Comparison of ENCODE assay signal across 8 cellular contexts in the genomic region with DNA sequence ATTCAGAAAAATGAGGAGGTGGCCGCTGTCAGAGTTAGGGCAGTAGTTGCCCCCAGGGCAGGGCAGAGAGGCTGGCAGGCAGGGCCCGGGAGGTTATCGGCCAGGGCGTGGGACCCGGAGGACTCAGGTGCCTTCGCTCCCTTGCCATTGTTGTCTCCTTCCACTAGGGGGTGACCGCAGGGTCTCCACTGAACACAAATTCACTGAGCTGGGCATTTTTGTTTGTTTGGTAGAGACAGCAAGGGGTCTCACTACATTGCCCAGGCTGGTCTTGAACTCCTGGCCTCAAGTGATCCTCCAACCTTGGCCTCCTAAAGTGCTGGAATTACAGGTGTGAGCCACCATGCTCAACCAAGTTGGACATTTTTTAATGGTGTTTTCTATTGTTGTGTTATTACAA. TPM values are rescaled to one million over a fixed set of nuclear protein-coding genes. Genes with fewer than 3 reads are reported as not detected.
DNase-seq lines count a peak whose midpoint lies in the region; ATAC-seq and TF ChIP-seq lines count a peak whose summit lies in the region.

No MANE protein-coding gene starts in this region.

- no peak for DNase-seq in AG10803 (ENCODE audit: low read depth)
- DNase-seq in SK-N-DZ (ENCODE audit: low spot score) = peak; percentile 22
- peak; percentile 25 for DNase-seq in iPS DF 4.7 (ENCODE audit: extremely low read depth, low spot score)
- no peak for DNase-seq in activated T-helper 1 cell treated with anti-CD3 and anti-CD28 coated beads, Interleukin-12 subunit alpha, Interleukin-12 subunit beta, Interleukin-2, Interleukin-4 antibody, amounts not matched to agents 30 ng/mL and 10 ng/mL and 1 ng/mL, durations not matched to agents 14 hours and 24 hours and 36 hours (ENCODE audit: low spot score)

- H3K4me3 ChIP-seq in AG10803 (ENCODE audit: low read length) (no peak overlapping the region), GM12875 (ENCODE audit: low read depth, low read length) (no peak overlapping the region)

- intact Hi-C loops in activated T-helper 1 cell treated with anti-CD3 and anti-CD28 coated beads, Interleukin-12 subunit alpha, Interleukin-12 subunit beta, Interleukin-2, Interleukin-4 antibody, amounts not matched to agents 30 ng/mL and 10 ng/mL and 1 ng/mL, durations not matched to agents 14 hours and 24 hours and 36 hours (cut with micrococcal nuclease) = no loop called here

- H3K4me3 Mint-ChIP-seq in activated T-helper 1 cell treated with anti-CD3 and anti-CD28 coated beads, Interleukin-12 subunit alpha, Interleukin-12 subunit beta, Interleukin-2, Interleukin-4 antibody, amounts not matched to agents 30 ng/mL and 10 ng/mL and 1 ng/mL, durations not matched to agents 14 hours and 24 hours and 36 hours = no peak overlapping the region

- peaks cover 12% of the 10 kb centered on the region for H3K4me1 Mint-ChIP-seq in activated T-helper 1 cell treated with anti-CD3 and anti-CD28 coated beads, Interleukin-12 subunit alpha, Interleukin-12 subunit beta, Interleukin-2, Interleukin-4 antibody, amounts not matched to agents 30 ng/mL and 10 ng/mL and 1 ng/mL, durations not matched to agents 14 hours and 24 hours and 36 hours (ENCODE audit: low read depth)

- TF ChIP-seq CTCF in AG10803 (conservative IDR thresholded peaks at IDR 0.05; ENCODE audit: low read length) (peak; percentile 44), GM12875 (IDR thresholded peaks at IDR 0.05; ENCODE audit: borderline replicate concordance, insufficient read depth, low read depth, low read length) (peak; percentile 61)

- H3K9me3 Mint-ChIP-seq in activated T-helper 1 cell treated with anti-CD3 and anti-CD28 coated beads, Interleukin-12 subunit alpha, Interleukin-12 subunit beta, Interleukin-2, Interleukin-4 antibody, amounts not matched to agents 30 ng/mL and 10 ng/mL and 1 ng/mL, durations not matched to agents 14 hours and 24 hours and 36 hours = no peaks in the 10 kb centered on the region

- no peak for ATAC-seq in GM21367 (IDR thresholded peaks at IDR 0.05; ENCODE audit: unreplicated experiment)
- ATAC-seq in GM21447 (IDR thresholded peaks at IDR 0.05; ENCODE audit: unreplicated experiment) = no peak
- ATAC-seq in GM18867 (IDR thresholded peaks at IDR 0.05; ENCODE audit: unreplicated experiment) = no peak

- H3K36me3 Mint-ChIP-seq in activated T-helper 1 cell treated with anti-CD3 and anti-CD28 coated beads, Interleukin-12 subunit alpha, Interleukin-12 subunit beta, Interleukin-2, Interleukin-4 antibody, amounts not matched to agents 30 ng/mL and 10 ng/mL and 1 ng/mL, durations not matched to agents 14 hours and 24 hours and 36 hours (ENCODE audit: low read depth) = peaks cover 52% of the 10 kb centered on the region

- H3K27ac Mint-ChIP-seq in activated T-helper 1 cell treated with anti-CD3 and anti-CD28 coated beads, Interleukin-12 subunit alpha, Interleukin-12 subunit beta, Interleukin-2, Interleukin-4 antibody, amounts not matched to agents 30 ng/mL and 10 ng/mL and 1 ng/mL, durations not matched to agents 14 hours and 24 hours and 36 hours = no peak overlapping the region

- H3K27me3 Mint-ChIP-seq in activated T-helper 1 cell treated with anti-CD3 and anti-CD28 coated beads, Interleukin-12 subunit alpha, Interleukin-12 subunit beta, Interleukin-2, Interleukin-4 antibody, amounts not matched to agents 30 ng/mL and 10 ng/mL and 1 ng/mL, durations not matched to agents 14 hours and 24 hours and 36 hours (ENCODE audit: insufficient read depth) = no peaks in the 10 kb centered on the region

RNA-seq across cellular contexts. Expression of gene CARS2, which starts 25.1 kb away (rescaled TPM):
- polyA plus RNA-seq in SK-N-DZ (2014; cell fraction: cytosol; rRNA removed) = 61.8 and 63.5 TPM in 2 replicates
- 201 and 212 TPM in 2 replicates for polyA plus RNA-seq in SK-N-DZ (2014; cell fraction: nucleus; rRNA removed)
- total RNA-seq in activated T-helper 1 cell treated with anti-CD3 and anti-CD28 coated beads, Interleukin-12 subunit alpha, Interleukin-12 subunit beta, Interleukin-2, Interleukin-4 antibody, amounts not matched to agents 30 ng/mL and 10 ng/mL and 1 ng/mL, durations not matched to agents 14 hours and 24 hours and 36 hours = 106 and 110 TPM in 2 replicates

RNA-seq across cellular contexts. Expression of gene ING1, which starts 32.6 kb away (rescaled TPM):
- polyA plus RNA-seq in SK-N-DZ (2014; cell fraction: cytosol; rRNA removed) = 7.1 and 11.7 TPM in 2 replicates
- 6.8 and 9.8 TPM in 2 replicates for polyA plus RNA-seq in SK-N-DZ (2014; cell fraction: nucleus; rRNA removed)
- 15.9 and 16.4 TPM in 2 replicates for total RNA-seq in activated T-helper 1 cell treated with anti-CD3 and anti-CD28 coated beads, Interleukin-12 subunit alpha, Interleukin-12 subunit beta, Interleukin-2, Interleukin-4 antibody, amounts not matched to agents 30 ng/mL and 10 ng/mL and 1 ng/mL, durations not matched to agents 14 hours and 24 hours and 36 hours

Comparison
In these comparisons a context has a peak if more than half of its experiments do, and no peak if none do; other contexts are left out.
1. DNase-seq: peak in SK-N-DZ (single experiment) and iPS DF 4.7 (single experiment); none in AG10803 (single experiment) and activated T-helper 1 cell treated with anti-CD3 and anti-CD28 coated beads, Interleukin-12 subunit alpha, Interleukin-12 subunit beta, Interleukin-2, Interleukin-4 antibody, amounts not matched to agents 30 ng/mL and 10 ng/mL and 1 ng/mL, durations not matched to agents 14 hours and 24 hours and 36 hours (single experiment).